Comparison of ENCODE assay signal across 9 cellular contexts in the genomic region with DNA sequence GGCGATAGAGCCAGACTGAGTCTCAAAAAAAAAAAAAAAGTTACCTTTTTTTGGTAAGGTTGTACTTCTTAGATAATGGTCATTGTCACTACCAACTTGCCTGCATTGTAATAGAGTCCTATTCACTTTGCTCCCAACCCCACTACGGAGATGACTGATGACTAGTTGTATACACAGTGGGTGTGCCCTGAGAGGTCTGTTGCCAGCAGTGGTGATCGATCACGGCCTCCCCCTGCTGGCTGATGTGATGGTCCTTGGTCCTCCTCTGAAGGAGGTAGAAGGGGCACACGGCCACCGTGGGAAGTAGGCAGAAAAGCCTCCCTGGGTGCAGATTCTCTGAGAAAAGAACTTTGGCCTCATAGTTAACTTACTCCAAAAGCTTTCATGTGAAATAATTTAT. TPM values are rescaled to one million over a fixed set of nuclear protein-coding genes. Genes with fewer than 3 reads are reported as not detected.
DNase-seq lines count a peak whose midpoint lies in the region; ATAC-seq and TF ChIP-seq lines count a peak whose summit lies in the region.
"Had no signal": no experiment of that assay in that cellular context is flagged by ENCODE, and none has a peak within 500 bp of the region (broad histone marks: within the 10 kb centered on the region; RNA-seq: fewer than 3 reads in every experiment).

No MANE protein-coding gene starts in this region.

- DNase-seq in DND-41 (peak; percentile 26), NCI-H69 (lab: John Stamatoyannopoulos, UW) (peak; percentile 82), iPS DF 4.7 (ENCODE audit: extremely low read depth, low spot score) (peak; percentile 16), stomach (peak; percentile 66), NCI-H1694 treated with DMSO at 0.1 percent for 48 hours (lab: John Stamatoyannopoulos, UW) (no peak), NCI-H1092 treated with DMSO at 0.1 percent for 48 hours (lab: John Stamatoyannopoulos, UW) (no peak)
- DNase-seq in activated T-cell treated with anti-CD3 and anti-CD28 coated beads, Interleukin-2, amount 50 U/mL, for 4 hours = peak; percentile 11

- H3K27me3 Mint-ChIP-seq in activated T-cell treated with anti-CD3 and anti-CD28 coated beads, Interleukin-2, amount 50 U/mL, for 4 hours (ENCODE audit: low read depth) = peaks cover 17% of the 10 kb centered on the region

- H3K27me3 ChIP-seq in DND-41 (ENCODE audit: insufficient read depth, low read length, poor library complexity) (no peaks in the 10 kb centered on the region), stomach (peaks cover 0 to 24% (median 7%) of the 10 kb centered on the region in 3 donors)

- no peak overlapping the region for H2AFZ ChIP-seq in DND-41 (ENCODE audit: low read depth, low read length)

- no peak overlapping the region for H3K27ac ChIP-seq in DND-41 (ENCODE audit: low read length)
- no peak overlapping the region for H3K27ac ChIP-seq in stomach
- H3K27ac ChIP-seq: SK-N-MC had no signal

- no peak for TF ChIP-seq EP300 in stomach (IDR thresholded peaks at IDR 0.05)

- no peak overlapping the region for H3K4me3 Mint-ChIP-seq in activated T-cell treated with anti-CD3 and anti-CD28 coated beads, Interleukin-2, amount 50 U/mL, for 4 hours

- H3K9me3 ChIP-seq in DND-41 (ENCODE audit: insufficient read depth, low read length, severe bottlenecking) (no peaks in the 10 kb centered on the region), stomach (no peaks in the 10 kb centered on the region)

- H3K4me1 ChIP-seq in DND-41 (ENCODE audit: insufficient read depth, low read length) = no peaks in the 10 kb centered on the region
- no peaks in the 10 kb centered on the region for H3K4me1 ChIP-seq in stomach

- WGBS in stomach, 5 donors = 15 to 27% (median 21%) methylated on average over 6 of the region's 6 CpGs

- H3K36me3 ChIP-seq in DND-41 (ENCODE audit: insufficient read depth, low read length) (no peaks in the 10 kb centered on the region), stomach (peaks cover 0 to 3% (median 0%) of the 10 kb centered on the region in 4 donors)

- H3K4me1 Mint-ChIP-seq in activated T-cell treated with anti-CD3 and anti-CD28 coated beads, Interleukin-2, amount 50 U/mL, for 4 hours (ENCODE audit: low read depth) = no peaks in the 10 kb centered on the region

- intact Hi-C loops in stomach (cut with DNase I; ENCODE audit: low total_unique reads) = no loop called here

- H3K9me3 Mint-ChIP-seq in activated T-cell treated with anti-CD3 and anti-CD28 coated beads, Interleukin-2, amount 50 U/mL, for 4 hours = no peaks in the 10 kb centered on the region

- H3K36me3 Mint-ChIP-seq in activated T-cell treated with anti-CD3 and anti-CD28 coated beads, Interleukin-2, amount 50 U/mL, for 4 hours (ENCODE audit: insufficient read depth) = no peaks in the 10 kb centered on the region

- no peak overlapping the region for H3K9ac ChIP-seq in DND-41 (ENCODE audit: low read depth, low read length)

- H4K20me1 ChIP-seq in DND-41 (ENCODE audit: insufficient read depth, low read length) = no peaks in the 10 kb centered on the region

- H3K4me3 ChIP-seq in DND-41 (ENCODE audit: low read depth in 1 of 2, low read length in 2 of 2) (no peak overlapping the region), stomach (no peak overlapping the region)
- H3K4me3 ChIP-seq: SK-N-MC had no signal

- no peak for TF ChIP-seq POLR2A in stomach (IDR thresholded peaks at IDR 0.05)

- no peaks in the 10 kb centered on the region for H3K79me2 ChIP-seq in DND-41 (ENCODE audit: insufficient read depth, low read length)

- ATAC-seq in DND-41 (ENCODE audit: insufficient read depth, low read depth) (peak; percentile 39; the same call in 1 of the 3 replicates), GM21717 (IDR thresholded peaks at IDR 0.05; ENCODE audit: unreplicated experiment) (peak; percentile 68)
- peak; percentile 80 to 83 for ATAC-seq in activated T-cell treated with anti-CD3 and anti-CD28 coated beads, Interleukin-2, amount 50 U/mL, for 4 hours

- TF ChIP-seq CTCF in DND-41 (IDR thresholded peaks at IDR 0.05; ENCODE audit: borderline replicate concordance, extremely low read depth, low read length, poor library complexity, severe bottlenecking) (peak; percentile 33), stomach (IDR thresholded peaks at IDR 0.05) (peak in 2 of 7 experiments; percentile 26 to 37)

- H3K4me2 ChIP-seq in DND-41 (ENCODE audit: insufficient read depth, low read length) = no peak overlapping the region

RNA-seq across cellular contexts. Expression of a gene that starts 10.7 kb away (rescaled TPM):
- total RNA-seq in activated T-cell treated with anti-CD3 and anti-CD28 coated beads, Interleukin-2, amount 50 U/mL, for 4 hours = under 1 TPM in 1 of 3 donors, not detected in 2; 0.28 TPM
- total RNA-seq in stomach = 10 to 100 TPM in 4 of 5 donors, 1 to 10 TPM in 1; 4.8 to 22.0 (median 16.9) TPM
- 1 to 10 TPM; 4.9 to 8.2 (median 6.1) TPM for polyA plus RNA-seq in stomach

RNA-seq across cellular contexts. Expression of a gene that starts 35.0 kb away (rescaled TPM):
- total RNA-seq in activated T-cell treated with anti-CD3 and anti-CD28 coated beads, Interleukin-2, amount 50 U/mL, for 4 hours = 100 to 1,000 TPM; 237 to 250 (median 240) TPM
- total RNA-seq in stomach = 10 to 100 TPM in 4 of 5 donors, 1 to 10 TPM in 1; 1.2 to 30.8 (median 14.5) TPM
- 10 to 100 TPM; 60.7 to 82.9 (median 76.5) TPM for polyA plus RNA-seq in stomach

Comparison
In these comparisons a context has a peak if more than half of its experiments do, and no peak if none do; other contexts are left out.
1. DNase-seq: peak in DND-41 (single experiment), NCI-H69 (single experiment), activated T-cell treated with anti-CD3 and anti-CD28 coated beads, Interleukin-2, amount 50 U/mL, for 4 hours (single experiment), iPS DF 4.7 (single experiment) and stomach (single experiment); none in NCI-H1694 treated with DMSO at 0.1 percent for 48 hours (single experiment) and NCI-H1092 treated with DMSO at 0.1 percent for 48 hours (single experiment).
2. RNA of a gene that starts 10.7 kb away (total RNA-seq): 4.8 to 22.0 TPM in stomach; 0.28 TPM in activated T-cell treated with anti-CD3 and anti-CD28 coated beads, Interleukin-2, amount 50 U/mL, for 4 hours; every median in the first group is over 4 times any median in the second.
3. RNA of a gene that starts 35.0 kb away (total RNA-seq): 237 to 250 TPM in activated T-cell treated with anti-CD3 and anti-CD28 coated beads, Interleukin-2, amount 50 U/mL, for 4 hours; 1.2 to 30.8 TPM in stomach; every median in the first group is over 4 times any median in the second.
4. Peak in every context shown above with its lines, with median percentiles within 50 percentile points of each other: ATAC-seq.